8 cellular contexts compared by ENCODE assay signal in the genomic region with DNA sequence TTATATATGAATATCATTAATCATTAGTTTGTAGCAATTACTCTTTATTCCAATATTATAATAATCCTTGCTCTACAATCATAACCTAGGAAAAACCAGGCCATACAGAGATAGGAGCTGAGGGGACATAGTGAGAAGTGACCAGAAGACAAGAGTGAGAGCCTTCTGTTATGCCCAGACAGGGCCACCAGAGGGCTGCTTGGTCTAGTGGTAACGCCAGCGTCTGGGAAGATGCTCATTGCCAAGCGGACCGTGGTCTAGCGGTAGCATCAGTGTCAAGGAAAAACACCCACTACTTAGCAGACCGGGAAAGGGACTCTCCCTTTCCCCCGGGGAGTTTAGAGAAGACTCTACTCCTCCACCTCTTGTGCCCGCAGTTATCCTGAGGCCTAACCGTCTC.
DNase-seq lines count a peak whose midpoint lies in the region; TF ChIP-seq lines count a peak whose summit lies in the region.
"Not testable (repeated sequence)": the region's sequence is repeated elsewhere in the genome, so short reads cannot be mapped to it uniquely, and the experiment has no call there.

No MANE protein-coding gene starts in this region.

- TF ChIP-seq RAD21 in SK-N-SH (IDR thresholded peaks at IDR 0.05; ENCODE audit: low read length) = not testable (repeated sequence)

- H3K4me1 ChIP-seq in SK-N-SH (ENCODE audit: control insufficient read depth in 1 of 2, insufficient read depth in 2 of 2, low read depth in 1 of 2, low read length in 1 of 2) = not testable (repeated sequence)

- not testable (repeated sequence) for H3K36me3 ChIP-seq in SK-N-SH (replicated peaks in 1 of 2; ENCODE audit: control insufficient read depth in 1 of 2, insufficient read depth in 2 of 2, low read length in 1 of 2)

- H3K27me3 ChIP-seq in SK-N-SH (ENCODE audit: insufficient read depth) = not testable (repeated sequence)

- POLR2A ChIA-PET in SK-N-SH (lab: Yijun Ruan, JAX) = not testable (repeated sequence)

- not testable (repeated sequence) for H2AFZ ChIP-seq in SK-N-SH (ENCODE audit: low read depth)

- not testable (repeated sequence) for H3K27me3 Mint-ChIP-seq in HFFc6 (ENCODE audit: insufficient read depth); activated naive CD8-positive, alpha-beta T cell treated with anti-CD3 and anti-CD28 coated beads for 36 hours; type B pancreatic cell

- H3K4me1 Mint-ChIP-seq in HFFc6 (ENCODE audit: low read depth); activated naive CD8-positive, alpha-beta T cell treated with anti-CD3 and anti-CD28 coated beads for 36 hours; type B pancreatic cell (ENCODE audit: unreplicated experiment): not testable (repeated sequence)

- not testable (repeated sequence) for H3F3A ChIP-seq in SK-N-SH (replicated peaks; ENCODE audit: insufficient read depth)

- not testable (repeated sequence) for H3K4me2 ChIP-seq in SK-N-SH

- H3K9me3 ChIP-seq in SK-N-SH = not testable (repeated sequence)

- DNase-seq in Daoy (ENCODE audit: low read depth) (peak; percentile 4), HFFc6 (peak; percentile 4), NCI-H69 (lab: John Stamatoyannopoulos, UW) (peak; percentile 0), fibroblast of mammary gland (ENCODE audit: low read depth) (peak; percentile 2), myocyte (ENCODE audit: low read depth) (peak; percentile 15)
- DNase-seq in SK-N-SH; type B pancreatic cell (ENCODE audit: extremely low spot score, unreplicated experiment): not testable (repeated sequence)
- DNase-seq in activated naive CD8-positive, alpha-beta T cell treated with anti-CD3 and anti-CD28 coated beads for 36 hours = peak; percentile 1

- H3K9me2 ChIP-seq in SK-N-SH = not testable (repeated sequence)

- CTCF ChIA-PET in SK-N-SH (lab: Yijun Ruan, JAX) = interaction anchor here (0.7 kb wide), 1 partner anchor 109 kb away, joined by 3 read pairs; no protein-coding TSS in a partner anchor

- not testable (repeated sequence) for H4K20me1 ChIP-seq in SK-N-SH (ENCODE audit: insufficient read depth)

- not testable (repeated sequence) for H3K27ac ChIP-seq in SK-N-SH (ENCODE audit: low read depth in 2 of 2, low read length in 1 of 2)

- H3K9me3 Mint-ChIP-seq in HFFc6; activated naive CD8-positive, alpha-beta T cell treated with anti-CD3 and anti-CD28 coated beads for 36 hours; type B pancreatic cell: not testable (repeated sequence)

- H3K27ac Mint-ChIP-seq in HFFc6; activated naive CD8-positive, alpha-beta T cell treated with anti-CD3 and anti-CD28 coated beads for 36 hours; type B pancreatic cell: not testable (repeated sequence)

- not testable (repeated sequence) for H3K9ac ChIP-seq in SK-N-SH

- TF ChIP-seq CTCF in HFFc6 (IDR thresholded peaks at IDR 0.05) (peak; percentile 60), SK-N-SH (IDR thresholded peaks at IDR 0.05) (peak; percentile 32; the same call in 1 of the 2 replicates), type B pancreatic cell (conservative IDR thresholded peaks at IDR 0.05) (peak; percentile 48)
- not testable (repeated sequence) for TF ChIP-seq CTCF in fibroblast of mammary gland (conservative IDR thresholded peaks at IDR 0.05; ENCODE audit: control insufficient read depth, insufficient read depth, low read depth, low read length)

- 95% methylated on average over 9 of the region's 9 CpGs for WGBS in SK-N-SH (ENCODE audit: low lambda C conversion rate)

- not testable (repeated sequence) for TF ChIP-seq EP300 in SK-N-SH (IDR thresholded peaks at IDR 0.05; ENCODE audit: borderline replicate concordance in 1 of 2, low read depth in 1 of 2, low read length in 1 of 2)

- not testable (repeated sequence) for H3K4me3 ChIP-seq in SK-N-SH (ENCODE audit: low read depth in 2 of 2, low read length in 1 of 2); fibroblast of mammary gland (ENCODE audit: control insufficient read depth, low read depth, low read length)

- not testable (repeated sequence) for H3K4me3 Mint-ChIP-seq in HFFc6; activated naive CD8-positive, alpha-beta T cell treated with anti-CD3 and anti-CD28 coated beads for 36 hours; type B pancreatic cell

- H3K79me2 ChIP-seq in SK-N-SH (ENCODE audit: insufficient read depth) = not testable (repeated sequence)

- H3K36me3 Mint-ChIP-seq in HFFc6 (ENCODE audit: low read depth) = not testable (repeated sequence)
- H3K36me3 Mint-ChIP-seq in activated naive CD8-positive, alpha-beta T cell treated with anti-CD3 and anti-CD28 coated beads for 36 hours = peaks cover 25% of the 10 kb centered on the region
- peaks cover 36% of the 10 kb centered on the region for H3K36me3 Mint-ChIP-seq in type B pancreatic cell
